Comparison of ENCODE assay signal across 14 cellular contexts in genomic region chr21:33211305-33211704, GRCh38.
"Had no signal": no experiment of that assay in that cellular context is flagged by ENCODE, and none has a peak within 500 bp of the region (broad histone marks: within the 10 kb centered on the region; RNA-seq: fewer than 3 reads in every experiment).

No MANE protein-coding gene starts in this region.

- H3K9me3 ChIP-seq: adrenal gland, esophagus muscularis mucosa, right atrium auricular region, suprapubic skin, upper lobe of left lung had no signal

- H3K27me3 ChIP-seq: adrenal gland, cardiac muscle cell, right atrium auricular region, suprapubic skin, upper lobe of left lung had no signal

- H3K27me3 Mint-ChIP-seq: stimulated activated naive CD8-positive, alpha-beta T cell treated with anti-CD3 and anti-CD28 coated beads, Interleukin-15, Interleukin-2, amounts not matched to agents 100 ng/mL and 50 ng/mL, for 24 hours had no signal

- H3K4me3 ChIP-seq: adrenal gland, cardiac muscle cell, esophagus muscularis mucosa, suprapubic skin, upper lobe of left lung had no signal

- H3K4me3 Mint-ChIP-seq: nephron progenitor cell had no signal

- DNase-seq: activated CD8-positive, alpha-beta memory T cell treated with anti-CD3 and anti-CD28 coated beads for 24 hours; adrenal gland; hypothalamus; kidney; left ventricle myocardium superior; nephron progenitor cell; occipital lobe; upper lobe of left lung; WERI-Rb-1 had no signal

- H3K27ac ChIP-seq: esophagus muscularis mucosa, right atrium auricular region, suprapubic skin, WERI-Rb-1 had no signal

- H3K9me3 Mint-ChIP-seq: stimulated activated naive CD8-positive, alpha-beta T cell treated with anti-CD3 and anti-CD28 coated beads, Interleukin-15, Interleukin-2, amounts not matched to agents 100 ng/mL and 50 ng/mL, for 24 hours had no signal

- H3K27ac Mint-ChIP-seq: nephron progenitor cell had no signal

- H3K36me3 ChIP-seq: adrenal gland, cardiac muscle cell, esophagus muscularis mucosa, right atrium auricular region, suprapubic skin, upper lobe of left lung, WERI-Rb-1 had no signal
